ENCODE assay signal across 10 cellular contexts in the genomic region with DNA sequence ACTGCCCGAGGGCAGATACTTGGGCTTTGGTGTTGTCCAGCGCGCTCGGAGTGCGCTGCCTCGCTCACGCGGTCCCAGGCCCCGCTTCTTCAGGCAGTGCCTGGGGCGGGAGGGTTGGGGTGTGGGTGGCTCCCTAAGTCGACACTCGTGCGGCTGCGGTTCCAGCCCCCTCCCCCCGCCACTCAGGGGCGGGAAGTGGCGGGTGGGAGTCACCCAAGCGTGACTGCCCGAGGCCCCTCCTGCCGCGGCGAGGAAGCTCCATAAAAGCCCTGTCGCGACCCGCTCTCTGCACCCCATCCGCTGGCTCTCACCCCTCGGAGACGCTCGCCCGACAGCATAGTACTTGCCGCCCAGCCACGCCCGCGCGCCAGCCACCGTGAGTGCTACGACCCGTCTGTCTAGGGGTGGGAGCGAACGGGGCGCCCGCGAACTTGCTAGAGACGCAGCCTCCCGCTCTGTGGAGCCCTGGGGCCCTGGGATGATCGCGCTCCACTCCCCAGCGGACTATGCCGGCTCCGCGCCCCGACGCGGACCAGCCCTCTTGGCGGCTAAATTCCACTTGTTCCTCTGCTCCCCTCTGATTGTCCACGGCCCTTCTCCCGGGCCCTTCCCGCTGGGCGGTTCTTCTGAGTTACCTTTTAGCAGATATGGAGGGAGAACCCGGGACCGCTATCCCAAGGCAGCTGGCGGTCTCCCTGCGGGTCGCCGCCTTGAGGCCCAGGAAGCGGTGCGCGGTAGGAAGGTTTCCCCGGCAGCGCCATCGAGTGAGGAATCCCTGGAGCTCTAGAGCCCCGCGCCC. TPM values are rescaled to one million over a fixed set of nuclear protein-coding genes. Genes with fewer than 3 reads are reported as not detected.
DNase-seq lines count a peak whose midpoint lies in the region; ATAC-seq, FAIRE-seq and TF ChIP-seq lines count a peak whose summit lies in the region.
"Had no signal": no experiment of that assay in that cellular context is flagged by ENCODE, and none has a peak within 500 bp of the region (broad histone marks: within the 10 kb centered on the region; RNA-seq: fewer than 3 reads in every experiment).

A gene (plus strand): TSS at position 291 of the 799 bp plus-strand sequence. CDS start 1,051 bp downstream, outside the sequence.

- H3K27me3 ChIP-seq in mesenchymal stem cell (ENCODE audit: control insufficient read depth in 1 of 2, insufficient read depth in 1 of 2, low read length in 2 of 2) (peaks cover 59 to 73% of the 10 kb centered on the region in 2 experiments), thyroid gland (peaks cover 10% of the 10 kb centered on the region)

- H4K91ac ChIP-seq in mesenchymal stem cell (ENCODE audit: low read length), result peak within 1 kb of the TSS; percentile 43

- no peak within 1 kb of the TSS for H3K27ac Mint-ChIP-seq in activated T-cell treated with anti-CD3 and anti-CD28 coated beads, Interleukin-2, amount 50 U/mL, for 72 hours

- no peak within 1 kb of the TSS for H3K4ac ChIP-seq in mesenchymal stem cell (ENCODE audit: low read depth in 1 of 2, low read length in 2 of 2)

- H2AFZ ChIP-seq in mesenchymal stem cell (ENCODE audit: low read depth, low read length), result peak within 1 kb of the TSS; percentile 55

- peaks cover 19% of the 10 kb centered on the region for H3K4me1 ChIP-seq in mesenchymal stem cell (ENCODE audit: control insufficient read depth, insufficient read depth, low read depth, low read length)
- H3K4me1 ChIP-seq in thyroid gland, result peaks cover 5 to 17% of the 10 kb centered on the region in 2 donors

- peak within 1 kb of the TSS; percentile 82 to 84 for H3K4me3 Mint-ChIP-seq in activated T-cell treated with anti-CD3 and anti-CD28 coated beads, Interleukin-2, amount 50 U/mL, for 72 hours

- DNase-seq in activated T-cell treated with anti-CD3 and anti-CD28 coated beads for 48 hours (ENCODE audit: low read depth) (peak; percentile 6), mesenchymal stem cell (peak; percentile 64), thyroid gland (peak; percentile 5 to 13), NCI-H82 (lab: John Stamatoyannopoulos, UW) (no peak), D721Med (ENCODE audit: insufficient read length, low spot score) (no peak), lower leg skin (ENCODE audit: low spot score in 2 of 2) (no peak)
- DNase-seq in activated T-cell treated with anti-CD3 and anti-CD28 coated beads, Interleukin-2, amount 50 U/mL, for 1 hour, result no peak
- DNase-seq in activated T-cell treated with anti-CD3 and anti-CD28 coated beads, Interleukin-2, amount 50 U/mL, for 72 hours, result peak in 1 of 2 donors; percentile 35

- H3K4me1 Mint-ChIP-seq in activated T-cell treated with anti-CD3 and anti-CD28 coated beads, Interleukin-2, amount 50 U/mL, for 72 hours (ENCODE audit: low read depth), result peaks cover 19% of the 10 kb centered on the region

- intact Hi-C loops in thyroid gland (cut with DNase I) (no loop called here), lower leg skin (cut with DNase I; ENCODE audit: low total_unique reads) (no loop called here)

- peak within 1 kb of the TSS in 1 of 2 experiments; percentile 98 for H3K23ac ChIP-seq in mesenchymal stem cell (ENCODE audit: low read length in 2 of 2)

- peak within 1 kb of the TSS; percentile 48 to 84 for H3K18ac ChIP-seq in mesenchymal stem cell (ENCODE audit: low read depth in 1 of 2, low read length in 2 of 2)

- no peak within 1 kb of the TSS for H3K9ac ChIP-seq in mesenchymal stem cell (ENCODE audit: low read length)

- H3K36me3 ChIP-seq in mesenchymal stem cell (ENCODE audit: control insufficient read depth in 1 of 2, insufficient read depth in 2 of 2, low read depth in 1 of 2, low read length in 2 of 2) (no peaks in the 10 kb centered on the region), thyroid gland (no peaks in the 10 kb centered on the region)

- under 1% methylated on average over 57 of the region's 73 CpGs for WGBS in mesenchymal stem cell
- WGBS in thyroid gland, 2 donors, result 1 to 2% methylated on average over 22 to 29 of the region's 73 CpGs
- WGBS in lower leg skin, 2 donors, result 3% methylated on average over 19 to 61 of the region's 73 CpGs

- peaks cover 51% of the 10 kb centered on the region for H3K27me3 Mint-ChIP-seq in activated T-cell treated with anti-CD3 and anti-CD28 coated beads, Interleukin-2, amount 50 U/mL, for 72 hours (ENCODE audit: low read depth)

- TF ChIP-seq CTCF in thyroid gland (IDR thresholded peaks at IDR 0.05), result no peak
- TF ChIP-seq CTCF in D721Med (IDR thresholded peaks at IDR 0.05; ENCODE audit: insufficient read depth, missing control alignments), result no peak
- no peak for TF ChIP-seq CTCF in lower leg skin (IDR thresholded peaks at IDR 0.05)

- H3K27ac ChIP-seq in mesenchymal stem cell (ENCODE audit: low read length, poor library complexity, severe bottlenecking), result no peak within 1 kb of the TSS
- H3K27ac ChIP-seq in thyroid gland, result no peak within 1 kb of the TSS
- H3K27ac ChIP-seq: C4-2B had no signal

- H3K14ac ChIP-seq in mesenchymal stem cell (ENCODE audit: low read length in 2 of 2), result no peak within 1 kb of the TSS

- H3K9me3 ChIP-seq in mesenchymal stem cell (ENCODE audit: control insufficient read depth, low read length), result no peaks in the 10 kb centered on the region
- H3K9me3 ChIP-seq in thyroid gland, result no peaks in the 10 kb centered on the region

- H2BK12ac ChIP-seq in mesenchymal stem cell (ENCODE audit: low read length in 2 of 2), result peak within 1 kb of the TSS in 1 of 2 experiments; percentile 71

- peak; percentile 38 to 41 for ATAC-seq in activated T-cell treated with anti-CD3 and anti-CD28 coated beads, Interleukin-2, amount 50 U/mL, for 72 hours (replicated peaks in 1 of 2)

- peak within 1 kb of the TSS; percentile 15 for H2BK120ac ChIP-seq in mesenchymal stem cell (ENCODE audit: low read depth, low read length)

- H2BK15ac ChIP-seq in mesenchymal stem cell (ENCODE audit: low read depth, poor library complexity, severe bottlenecking), result peak within 1 kb of the TSS; percentile 39

- peak within 1 kb of the TSS; percentile 39 for H3K4me2 ChIP-seq in mesenchymal stem cell (ENCODE audit: low read length, poor library complexity, severe bottlenecking)

- no peaks in the 10 kb centered on the region for H3K79me1 ChIP-seq in mesenchymal stem cell (replicated peaks; ENCODE audit: low read length, poor library complexity, severe bottlenecking)

- no peak within 1 kb of the TSS for H2BK5ac ChIP-seq in mesenchymal stem cell (ENCODE audit: low read depth, low read length, poor library complexity, severe bottlenecking)

- peak within 1 kb of the TSS; percentile 69 for H4K8ac ChIP-seq in mesenchymal stem cell (ENCODE audit: low read length)

- H3K4me3 ChIP-seq in mesenchymal stem cell (ENCODE audit: insufficient read depth in 1 of 2, low read depth in 1 of 2, low read length in 2 of 2), result no peak within 1 kb of the TSS
- H3K4me3 ChIP-seq in thyroid gland (replicated peaks in 1 of 3), result peak within 1 kb of the TSS in 1 of 3 donors; percentile 21
- H3K4me3 ChIP-seq in lower leg skin (ENCODE audit: low read depth, poor library complexity, severe bottlenecking), result no peak within 1 kb of the TSS

- H3K9me3 Mint-ChIP-seq in activated T-cell treated with anti-CD3 and anti-CD28 coated beads, Interleukin-2, amount 50 U/mL, for 72 hours, result no peaks in the 10 kb centered on the region

- no peak for FAIRE-seq in D721Med (lab: Jason Lieb, UNC)

- no peaks in the 10 kb centered on the region for H3K36me3 Mint-ChIP-seq in activated T-cell treated with anti-CD3 and anti-CD28 coated beads, Interleukin-2, amount 50 U/mL, for 72 hours (ENCODE audit: insufficient read depth in 2 of 2)

- TF ChIP-seq POLR2A in thyroid gland (IDR thresholded peaks at IDR 0.05), result no peak
- no peak for TF ChIP-seq POLR2A in lower leg skin (IDR thresholded peaks at IDR 0.05)

- H2AK5ac ChIP-seq in mesenchymal stem cell (ENCODE audit: low read length, severe bottlenecking), result no peak within 1 kb of the TSS

RNA-seq across cellular contexts. Expression of the gene that starts here (rescaled TPM):
- total RNA-seq in activated T-cell treated with anti-CD3 and anti-CD28 coated beads, Interleukin-2, amount 50 U/mL, for 72 hours, result not detected
- 1,122 TPM for polyA plus RNA-seq in mesenchymal stem cell (2013, experiment 1 of 2)
- 1,130 TPM for polyA plus RNA-seq in mesenchymal stem cell (2013, experiment 2 of 2)
- 10 to 100 TPM in 1 of 4 donors, not detected in 3; 13.0 TPM for total RNA-seq in thyroid gland
- total RNA-seq in lower leg skin, result 10 to 100 TPM in 1 of 4 donors, 1 to 10 TPM in 1, not detected in 2; 1.2 to 10.9 TPM
- total RNA-seq: fibroblast of lung had no signal
- polyA plus RNA-seq: fibroblast of lung had no signal

Comparison
In these comparisons a context has a peak if more than half of its experiments do, and no peak if none do; other contexts are left out.
1. DNase-seq: peak in activated T-cell treated with anti-CD3 and anti-CD28 coated beads for 48 hours (single experiment), mesenchymal stem cell (single experiment) and thyroid gland (2 of 2); none in activated T-cell treated with anti-CD3 and anti-CD28 coated beads, Interleukin-2, amount 50 U/mL, for 1 hour (single experiment), NCI-H82 (single experiment), D721Med (single experiment) and lower leg skin (0 of 2).
2. Peak in ATAC-seq in activated T-cell treated with anti-CD3 and anti-CD28 coated beads, Interleukin-2, amount 50 U/mL, for 72 hours; RNA of the gene not detected or under 1 TPM.